ENCODE assay signal across 13 cellular contexts in the genomic region with DNA sequence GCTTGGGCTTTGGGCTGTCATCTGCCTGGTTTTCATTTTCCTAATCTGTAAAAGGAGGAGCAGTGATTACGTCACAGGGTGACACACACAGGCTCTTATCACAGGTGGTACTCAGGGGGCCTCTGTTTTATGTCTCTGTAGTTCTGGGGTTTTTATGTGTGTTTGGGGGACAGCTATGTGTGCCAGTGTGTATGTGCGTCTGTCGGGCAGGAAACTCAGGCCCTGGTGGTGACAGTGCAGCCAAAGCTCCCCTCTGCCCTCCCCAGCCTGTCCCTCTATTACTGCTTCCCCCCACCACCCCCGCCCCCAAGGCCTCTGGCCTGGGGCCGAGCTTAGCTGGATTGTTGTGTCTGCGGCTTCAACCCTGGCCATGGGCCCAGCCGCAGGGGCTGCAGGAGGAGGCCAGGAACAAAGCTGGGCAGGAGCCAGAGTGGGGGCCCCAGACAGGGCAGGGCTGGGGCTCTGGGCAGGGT. TPM values are rescaled to one million over a fixed set of nuclear protein-coding genes. Genes with fewer than 3 reads are reported as not detected.
DNase-seq lines count a peak whose midpoint lies in the region; ATAC-seq and TF ChIP-seq lines count a peak whose summit lies in the region.
"Had no signal": no experiment of that assay in that cellular context is flagged by ENCODE, and none has a peak within 500 bp of the region (broad histone marks: within the 10 kb centered on the region; RNA-seq: fewer than 3 reads in every experiment).

No MANE protein-coding gene starts in this region.

- no peak for ATAC-seq in omental fat pad (ENCODE audit: low FRiP score)
- ATAC-seq: activated naive CD4-positive, alpha-beta T cell treated with anti-CD3 and anti-CD28 coated beads, Interleukin-2, amount 50 U/mL, for 72 hours; GM12878 had no signal

- peak overlapping the region; percentile 66 for H3K27ac ChIP-seq in HEK293 (ENCODE audit: extremely low read depth, low read depth, low read length)
- peak overlapping the region; percentile 12 for H3K27ac ChIP-seq in cardiac muscle cell
- peak overlapping the region in 3 of 4 donors; percentile 8 to 61 (median 33) for H3K27ac ChIP-seq in sigmoid colon
- H3K27ac ChIP-seq: neutrophil had no signal

- DNase-seq in amniotic epithelial cell (ENCODE audit: low read depth): peak; percentile 82
- DNase-seq in cardiac muscle cell (ENCODE audit: low read depth in 1 of 2, low spot score in 1 of 2): peak in 1 of 2 donors; percentile 88
- DNase-seq in sigmoid colon: no peak
- DNase-seq in DMS153 (lab: John Stamatoyannopoulos, UW): no peak
- DNase-seq in omental fat pad (ENCODE audit: low spot score): no peak
- DNase-seq in NCI-H187 (lab: John Stamatoyannopoulos, UW): no peak
- no peak for DNase-seq in stimulated activated CD4-positive, alpha-beta T cell treated with anti-CD3 and anti-CD28 coated beads, Interleukin-15, amount 100 ng/mL, for 24 hours
- DNase-seq: MG63, NCI-H82 had no signal

- POLR2A ChIA-PET in HEK293 (lab: Yijun Ruan, JAX): interaction anchor here (0.8 to 4.1 kb wide), 10 partner anchors 8 to 346 kb away, joined by 3 to 23 read pairs (median 4); a partner anchor contains a TSS

- CTCF ChIA-PET in HEK293 (lab: Yijun Ruan, JAX): interaction anchor here (0.8 to 8.7 kb wide), 6 partner anchors 15 to 355 kb away, joined by 3 to 115 read pairs (median 4); no protein-coding TSS in a partner anchor

- H3K9me3 ChIP-seq in HEK293 (ENCODE audit: control insufficient read depth, insufficient read depth, low read depth, low read length) (no peaks in the 10 kb centered on the region), cardiac muscle cell (ENCODE audit: low read depth) (no peaks in the 10 kb centered on the region), sigmoid colon (no peaks in the 10 kb centered on the region)
- H3K9me3 ChIP-seq: MG63, neutrophil had no signal

- WGBS in sigmoid colon, 2 donors: 65 to 70% methylated on average over 7 of the region's 7 CpGs

- intact Hi-C loops in sigmoid colon (cut with DNase I): no loop called here

- H3K4me1 ChIP-seq in HEK293 (ENCODE audit: control insufficient read depth, insufficient read depth, low read length) (peaks cover 8% of the 10 kb centered on the region; the same call in 1 of the 2 replicates), cardiac muscle cell (ENCODE audit: low read depth) (no peaks in the 10 kb centered on the region), sigmoid colon (peaks cover 0 to 53% (median 20%) of the 10 kb centered on the region in 4 donors)

- TF ChIP-seq EP300 in sigmoid colon (IDR thresholded peaks at IDR 0.05): no peak

- TF ChIP-seq POLR2A in sigmoid colon (IDR thresholded peaks at IDR 0.05): no peak

- H3K27me3 ChIP-seq in cardiac muscle cell: no peaks in the 10 kb centered on the region
- H3K27me3 ChIP-seq in sigmoid colon: no peaks in the 10 kb centered on the region
- H3K27me3 ChIP-seq: MG63, neutrophil had no signal

- H3K36me3 ChIP-seq in HEK293 (ENCODE audit: control insufficient read depth in 2 of 2, insufficient read depth in 1 of 2, low read length in 2 of 2) (peaks cover 3 to 70% of the 10 kb centered on the region in 2 experiments; a peak in 2 of 3 replicates), cardiac muscle cell (no peaks in the 10 kb centered on the region), sigmoid colon (peaks cover 0 to 32% (median 10%) of the 10 kb centered on the region in 4 donors)
- H3K36me3 ChIP-seq: neutrophil had no signal

- H3K4me3 ChIP-seq in HEK293 (ENCODE audit: low read depth, low read length) (no peak overlapping the region), cardiac muscle cell (no peak overlapping the region), sigmoid colon (no peak overlapping the region)
- H3K4me3 ChIP-seq: GM12878, MG63 had no signal

- TF ChIP-seq CTCF in HEK293 (tag by site-specific recombination; IDR thresholded peaks at IDR 0.05) (no peak), cardiac muscle cell (IDR thresholded peaks at IDR 0.05; ENCODE audit: low read depth, low read length) (no peak), sigmoid colon (IDR thresholded peaks at IDR 0.05) (no peak), omental fat pad (IDR thresholded peaks at IDR 0.05) (no peak)

TF ChIP-seq in HEK293, 187 proteins besides CTCF, POLR2A, EP300 and RAD21 (continues in another document):
- no peak for TF ChIP-seq ZNF677 (tag by site-specific recombination; IDR thresholded peaks at IDR 0.05)
- TF ChIP-seq GFI1B (tag by site-specific recombination; IDR thresholded peaks at IDR 0.05): no peak
- 0 out of 2 replicates have a peak, but pooled peaks have one; percentile 39 for TF ChIP-seq SP7 (tag by site-specific recombination; IDR thresholded peaks at IDR 0.05)
- TF ChIP-seq ZNF792 (tag by site-specific recombination; IDR thresholded peaks at IDR 0.05): no peak
- TF ChIP-seq MEIS1 (CRISPR knock-in tag; IDR thresholded peaks at IDR 0.05; ENCODE audit: borderline replicate concordance): no peak
- no peak for TF ChIP-seq ZSCAN16 (tag by site-specific recombination; IDR thresholded peaks at IDR 0.05)
- TF ChIP-seq ZNF707 (tag by site-specific recombination; IDR thresholded peaks at IDR 0.05): no peak
- no peak for TF ChIP-seq ZNF777 (tag by site-specific recombination; IDR thresholded peaks at IDR 0.05; ENCODE audit: borderline replicate concordance)
- TF ChIP-seq, protein P1, sequence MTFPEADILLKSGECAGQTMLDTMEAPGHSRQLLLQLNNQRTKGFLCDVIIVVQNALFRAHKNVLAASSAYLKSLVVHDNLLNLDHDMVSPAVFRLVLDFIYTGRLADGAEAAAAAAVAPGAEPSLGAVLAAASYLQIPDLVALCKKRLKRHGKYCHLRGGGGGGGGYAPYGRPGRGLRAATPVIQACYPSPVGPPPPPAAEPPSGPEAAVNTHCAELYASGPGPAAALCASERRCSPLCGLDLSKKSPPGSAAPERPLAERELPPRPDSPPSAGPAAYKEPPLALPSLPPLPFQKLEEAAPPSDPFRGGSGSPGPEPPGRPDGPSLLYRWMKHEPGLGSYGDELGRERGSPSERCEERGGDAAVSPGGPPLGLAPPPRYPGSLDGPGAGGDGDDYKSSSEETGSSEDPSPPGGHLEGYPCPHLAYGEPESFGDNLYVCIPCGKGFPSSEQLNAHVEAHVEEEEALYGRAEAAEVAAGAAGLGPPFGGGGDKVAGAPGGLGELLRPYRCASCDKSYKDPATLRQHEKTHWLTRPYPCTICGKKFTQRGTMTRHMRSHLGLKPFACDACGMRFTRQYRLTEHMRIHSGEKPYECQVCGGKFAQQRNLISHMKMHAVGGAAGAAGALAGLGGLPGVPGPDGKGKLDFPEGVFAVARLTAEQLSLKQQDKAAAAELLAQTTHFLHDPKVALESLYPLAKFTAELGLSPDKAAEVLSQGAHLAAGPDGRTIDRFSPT (tag by site-specific recombination; IDR thresholded peaks at IDR 0.05): peak; percentile 61
- TF ChIP-seq, protein P2, sequence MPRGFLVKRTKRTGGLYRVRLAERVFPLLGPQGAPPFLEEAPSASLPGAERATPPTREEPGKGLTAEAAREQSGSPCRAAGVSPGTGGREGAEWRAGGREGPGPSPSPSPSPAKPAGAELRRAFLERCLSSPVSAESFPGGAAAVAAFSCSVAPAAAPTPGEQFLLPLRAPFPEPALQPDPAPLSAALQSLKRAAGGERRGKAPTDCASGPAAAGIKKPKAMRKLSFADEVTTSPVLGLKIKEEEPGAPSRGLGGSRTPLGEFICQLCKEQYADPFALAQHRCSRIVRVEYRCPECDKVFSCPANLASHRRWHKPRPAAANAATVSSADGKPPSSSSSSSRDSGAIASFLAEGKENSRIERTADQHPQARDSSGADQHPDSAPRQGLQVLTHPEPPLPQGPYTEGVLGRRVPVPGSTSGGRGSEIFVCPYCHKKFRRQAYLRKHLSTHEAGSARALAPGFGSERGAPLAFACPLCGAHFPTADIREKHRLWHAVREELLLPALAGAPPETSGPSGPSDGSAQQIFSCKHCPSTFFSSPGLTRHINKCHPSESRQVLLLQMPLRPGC (tag by site-specific recombination; IDR thresholded peaks at IDR 0.05): no peak
- TF ChIP-seq, protein P3, sequence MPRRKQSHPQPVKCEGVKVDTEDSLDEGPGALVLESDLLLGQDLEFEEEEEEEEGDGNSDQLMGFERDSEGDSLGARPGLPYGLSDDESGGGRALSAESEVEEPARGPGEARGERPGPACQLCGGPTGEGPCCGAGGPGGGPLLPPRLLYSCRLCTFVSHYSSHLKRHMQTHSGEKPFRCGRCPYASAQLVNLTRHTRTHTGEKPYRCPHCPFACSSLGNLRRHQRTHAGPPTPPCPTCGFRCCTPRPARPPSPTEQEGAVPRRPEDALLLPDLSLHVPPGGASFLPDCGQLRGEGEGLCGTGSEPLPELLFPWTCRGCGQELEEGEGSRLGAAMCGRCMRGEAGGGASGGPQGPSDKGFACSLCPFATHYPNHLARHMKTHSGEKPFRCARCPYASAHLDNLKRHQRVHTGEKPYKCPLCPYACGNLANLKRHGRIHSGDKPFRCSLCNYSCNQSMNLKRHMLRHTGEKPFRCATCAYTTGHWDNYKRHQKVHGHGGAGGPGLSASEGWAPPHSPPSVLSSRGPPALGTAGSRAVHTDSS (tag by site-specific recombination; IDR thresholded peaks at IDR 0.05): no peak
- TF ChIP-seq ZNF350 (tag by site-specific recombination; IDR thresholded peaks at IDR 0.05): no peak
- TF ChIP-seq ZNF621 (tag by site-specific recombination; IDR thresholded peaks at IDR 0.05): no peak
- peak; percentile 51; the same call in 1 of the 2 replicates for TF ChIP-seq ZNF335 (tag by site-specific recombination; conservative IDR thresholded peaks at IDR 0.05)
- TF ChIP-seq ZNF132 (tag by site-specific recombination; IDR thresholded peaks at IDR 0.05; ENCODE audit: borderline replicate concordance): no peak
- TF ChIP-seq ZNF24 (tag by site-specific recombination; IDR thresholded peaks at IDR 0.05): no peak
- peak; percentile 46 for TF ChIP-seq ZFHX2 (tag by site-specific recombination; conservative IDR thresholded peaks at IDR 0.05)
- no peak for TF ChIP-seq EGR2 (tag by site-specific recombination; IDR thresholded peaks at IDR 0.05; ENCODE audit: low read depth)

RNA-seq across cellular contexts. Expression of a gene that starts 13.3 kb away (rescaled TPM):
- total RNA-seq in cardiac muscle cell: 51.9 and 79.7 TPM in 2 replicates
- polyA plus RNA-seq in cardiac muscle cell: 91.4 and 162 TPM in 2 replicates
- 10 to 100 TPM in 3 of 4 donors, 1 to 10 TPM in 1; 7.1 to 26.6 (median 14.1) TPM for total RNA-seq in sigmoid colon
- 1 to 10 TPM in 2 of 3 donors, not detected in 1; 3.6 to 7.4 TPM for polyA plus RNA-seq in sigmoid colon
- 10 to 100 TPM in 3 of 4 donors, 1 to 10 TPM in 1; 9.3 to 17.9 (median 10.6) TPM for total RNA-seq in omental fat pad
- total RNA-seq: GM12878 had no signal

RNA-seq across cellular contexts. Expression of a gene that starts 44.6 kb away (rescaled TPM):
- total RNA-seq in cardiac muscle cell (44.7 and 70.9 TPM in 2 replicates), sigmoid colon (10 to 100 TPM in 3 of 4 donors, 1 to 10 TPM in 1; 8.7 to 23.8 (median 15.7) TPM), omental fat pad (10 to 100 TPM; 18.7 to 38.9 (median 32.8) TPM)
- polyA plus RNA-seq in cardiac muscle cell (55.1 and 76.8 TPM in 2 replicates), sigmoid colon (10 to 100 TPM in 1 of 3 donors, 1 to 10 TPM in 2; 6.6 to 47.2 (median 8.1) TPM)

RNA-seq across cellular contexts. Expression of a gene that starts 45.4 kb away (rescaled TPM):
- total RNA-seq in cardiac muscle cell: 17.9 and 30.3 TPM in 2 replicates
- polyA plus RNA-seq in cardiac muscle cell: 12.1 and 14.6 TPM in 2 replicates
- 10 to 100 TPM; 11.4 to 25.5 (median 20.3) TPM for total RNA-seq in sigmoid colon
- 10 to 100 TPM in 1 of 3 donors, 1 to 10 TPM in 2; 3.5 to 24.3 (median 7.8) TPM for polyA plus RNA-seq in sigmoid colon
- 10 to 100 TPM; 10.9 to 24.1 (median 14.0) TPM for total RNA-seq in omental fat pad

Comparison
In these comparisons a context has a peak if more than half of its experiments do, and no peak if none do; other contexts are left out.
1. H3K27ac ChIP-seq: peak in every context shown above with its lines; median percentile 66 in HEK293; 33 in sigmoid colon; 12 in cardiac muscle cell.